Comparison of ENCODE assay signal across 20 cellular contexts in genomic region chr5:37871023-37871815, GRCh38. TPM values are rescaled to one million over a fixed set of nuclear protein-coding genes. Genes with fewer than 3 reads are reported as not detected.
A peak's percentile ranks its signal among the peaks of the same experiment; 100 is the strongest.
DNase-seq lines count a peak whose midpoint lies in the region; ATAC-seq and TF ChIP-seq lines count a peak whose summit lies in the region.
"Had no signal": no experiment of that assay in that cellular context is flagged by ENCODE, and none has a peak within 500 bp of the region (broad histone marks: within the 10 kb centered on the region; RNA-seq: fewer than 3 reads in every experiment).

No MANE protein-coding gene starts in this region.

- ATAC-seq in gastroesophageal sphincter: no peak
- ATAC-seq: stimulated activated naive B cell treated with anti-CD40 and anti-IgM and Interleukin-4, amounts not matched to agents 10 μg/mL and 1 μg/mL and 100 μg/mL, for 72 hours had no signal

- H3K27me3 Mint-ChIP-seq in MCF 10A (ENCODE audit: insufficient read depth, unreplicated experiment): no peaks in the 10 kb centered on the region

- peaks cover 0 to under 1% of the 10 kb centered on the region in 2 donors for H3K9me3 ChIP-seq in breast epithelium
- H3K9me3 ChIP-seq in SK-N-MC (ENCODE audit: low read depth, low read length): peaks cover 3% of the 10 kb centered on the region; the same call in 1 of the 2 replicates
- H3K9me3 ChIP-seq in gastroesophageal sphincter: peaks cover 0 to 4% (median 0%) of the 10 kb centered on the region in 3 donors
- H3K9me3 ChIP-seq: transverse colon had no signal

- no peak overlapping the region for H3K4me3 Mint-ChIP-seq in MCF 10A (ENCODE audit: unreplicated experiment)
- H3K4me3 Mint-ChIP-seq: memory B cell; stimulated activated naive B cell treated with anti-CD40 and anti-IgM and Interleukin-4, amounts not matched to agents 10 μg/mL and 1 μg/mL and 100 μg/mL, for 72 hours had no signal

- POLR2A ChIA-PET in MCF 10A (lab: Yijun Ruan, JAX): interaction anchor here (0.7 kb wide), 1 partner anchor 24 kb away, joined by 3 read pairs; no protein-coding TSS in a partner anchor

- DNase-seq in MCF 10A (ENCODE audit: unreplicated experiment): peak; percentile 22
- no peak for DNase-seq in breast epithelium (ENCODE audit: low spot score in 2 of 2)
- no peak for DNase-seq in SK-N-MC (ENCODE audit: low read depth, low spot score)
- DNase-seq in fibroblast of gingiva (ENCODE audit: low read depth): peak; percentile 57
- no peak for DNase-seq in NCI-H1930 (lab: John Stamatoyannopoulos, UW)
- DNase-seq in NCI-H82 (lab: John Stamatoyannopoulos, UW): no peak
- DNase-seq in mucosa of gallbladder (ENCODE audit: low spot score): no peak
- DNase-seq: activated CD4-positive, alpha-beta T cell treated with anti-CD3 and anti-CD28 coated beads for 4 hours; activated CD8-positive, alpha-beta memory T cell treated with anti-CD3 and anti-CD28 coated beads, Interleukin-2, amount 50 U/mL, for 4 hours; brain microvascular endothelial cell; dermis blood vessel endothelial cell; DMS79 treated with DMSO at 0.1 percent for 48 hours; NCI-H1092; NCI-H526 treated with DMSO at 0.1 percent for 48 hours; stimulated activated naive B cell treated with anti-CD40 and anti-IgM and Interleukin-4, amounts not matched to agents 10 μg/mL and 1 μg/mL and 100 μg/mL, for 72 hours; transverse colon had no signal

- H3K9me3 Mint-ChIP-seq in MCF 10A (ENCODE audit: unreplicated experiment): peaks cover 8% of the 10 kb centered on the region

- no peak overlapping the region for H3K4me3 ChIP-seq in breast epithelium
- no peak overlapping the region for H3K4me3 ChIP-seq in SK-N-MC
- H3K4me3 ChIP-seq in gastroesophageal sphincter: no peak overlapping the region
- H3K4me3 ChIP-seq: transverse colon had no signal

- H3K9ac ChIP-seq in SK-N-MC (ENCODE audit: insufficient read length): no peak overlapping the region

- H3K27ac ChIP-seq in breast epithelium (no peak overlapping the region), SK-N-MC (peak overlapping the region; percentile 35; the same call in 1 of the 2 replicates), gastroesophageal sphincter (no peak overlapping the region)
- H3K27ac ChIP-seq: 22Rv1, brain microvascular endothelial cell, transverse colon had no signal

- H3K27me3 ChIP-seq in breast epithelium (no peaks in the 10 kb centered on the region), gastroesophageal sphincter (no peaks in the 10 kb centered on the region)
- H3K27me3 ChIP-seq: brain microvascular endothelial cell, transverse colon had no signal

- no TSS peak for BruUV-seq in MCF 10A (replicated peaks; lab: Mats Ljungman, UMichigan)

- peaks cover 32% of the 10 kb centered on the region for H3K4me1 Mint-ChIP-seq in MCF 10A (ENCODE audit: insufficient read depth, unreplicated experiment)
- H3K4me1 Mint-ChIP-seq: CD14-positive monocyte; memory B cell; stimulated activated naive B cell treated with anti-CD40 and anti-IgM and Interleukin-4, amounts not matched to agents 10 μg/mL and 1 μg/mL and 100 μg/mL, for 72 hours had no signal

- intact Hi-C loops in MCF 10A (cut with micrococcal nuclease): no loop called here
- intact Hi-C loops in breast epithelium (cut with DNase I; ENCODE audit: low total_unique reads): no loop called here

- no peak overlapping the region for H3K27ac Mint-ChIP-seq in MCF 10A (ENCODE audit: low read depth, unreplicated experiment)
- H3K27ac Mint-ChIP-seq: CD14-positive monocyte; memory B cell; stimulated activated naive B cell treated with anti-CD40 and anti-IgM and Interleukin-4, amounts not matched to agents 10 μg/mL and 1 μg/mL and 100 μg/mL, for 72 hours had no signal

- CTCF ChIA-PET in MCF 10A (lab: Yijun Ruan, JAX): no interaction called here

- TF ChIP-seq CTCF in MCF 10A (IDR thresholded peaks at IDR 0.05; ENCODE audit: unreplicated experiment) (no peak), breast epithelium (IDR thresholded peaks at IDR 0.05) (no peak), gastroesophageal sphincter (IDR thresholded peaks at IDR 0.05) (no peak)

- TF ChIP-seq EP300 in gastroesophageal sphincter (IDR thresholded peaks at IDR 0.05): no peak

- H3K36me3 ChIP-seq in breast epithelium: no peaks in the 10 kb centered on the region
- no peaks in the 10 kb centered on the region for H3K36me3 ChIP-seq in SK-N-MC (ENCODE audit: insufficient read depth, low read length)
- H3K36me3 ChIP-seq in gastroesophageal sphincter: no peaks in the 10 kb centered on the region
- H3K36me3 ChIP-seq: brain microvascular endothelial cell, transverse colon had no signal

- H3K4me1 ChIP-seq in breast epithelium (no peaks in the 10 kb centered on the region), gastroesophageal sphincter (peaks cover 0 to 7% (median 0%) of the 10 kb centered on the region in 3 donors)
- H3K4me1 ChIP-seq: transverse colon had no signal

- H3K36me3 Mint-ChIP-seq in MCF 10A (ENCODE audit: insufficient read depth, unreplicated experiment): no peaks in the 10 kb centered on the region
- H3K36me3 Mint-ChIP-seq: CD14-positive monocyte; memory B cell; stimulated activated naive B cell treated with anti-CD40 and anti-IgM and Interleukin-4, amounts not matched to agents 10 μg/mL and 1 μg/mL and 100 μg/mL, for 72 hours had no signal

- WGBS in gastroesophageal sphincter (ENCODE audit: low coverage in 1 of 2), 2 donors: 68 to 76% methylated on average over 5 to 7 of the region's 7 CpGs

- TF ChIP-seq POLR2A in breast epithelium (IDR thresholded peaks at IDR 0.05) (no peak), gastroesophageal sphincter (IDR thresholded peaks at IDR 0.05) (no peak)

RNA-seq across cellular contexts. Expression of gene GDNF, which starts 31.4 kb away (rescaled TPM):
- total RNA-seq in MCF 10A (2022) (not detected in 2 replicates), breast epithelium (under 1 TPM in 2 of 3 donors, not detected in 1; 0.15 to 0.33 TPM), gastroesophageal sphincter (1 to 10 TPM in 3 of 4 donors, under 1 TPM in 1; 0.81 to 6.4 (median 4.3) TPM), mucosa of gallbladder (1.2 TPM)
- total RNA-seq: dermis blood vessel endothelial cell had no signal

Comparison
In these comparisons a context has a peak if more than half of its experiments do, and no peak if none do; other contexts are left out.
1. DNase-seq: peak in MCF 10A (single experiment) and fibroblast of gingiva (single experiment); none in breast epithelium (0 of 2), SK-N-MC (single experiment), NCI-H1930 (0 of 2), NCI-H82 (single experiment) and mucosa of gallbladder (single experiment).